Comparison of ENCODE assay signal across 1 cellular context in the genomic region with DNA sequence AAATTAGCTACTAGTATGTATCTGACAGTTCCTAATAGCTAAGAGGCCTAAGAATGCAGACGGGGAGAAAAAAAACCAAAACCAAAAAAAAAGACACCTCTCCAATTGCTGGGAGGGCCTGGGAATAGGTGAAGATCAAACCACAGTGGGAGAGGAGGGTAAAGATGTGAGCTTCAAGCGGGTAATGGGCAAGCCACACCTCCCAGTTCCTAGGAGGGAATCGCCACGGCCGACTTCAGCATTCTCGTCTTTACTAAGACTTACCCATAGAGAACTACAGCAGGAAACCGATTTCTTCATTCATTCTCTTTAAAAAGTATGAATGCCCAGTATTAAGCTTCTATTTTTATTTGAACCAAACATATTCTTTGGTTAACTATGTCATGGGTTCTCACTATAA.
TF ChIP-seq lines count a peak whose summit lies in the region.

No MANE protein-coding gene starts in this region.

TF ChIP-seq in GM23338, 12 proteins besides CTCF, POLR2A, EP300 and RAD21 (continued from another document):
- TF ChIP-seq, protein P1, sequence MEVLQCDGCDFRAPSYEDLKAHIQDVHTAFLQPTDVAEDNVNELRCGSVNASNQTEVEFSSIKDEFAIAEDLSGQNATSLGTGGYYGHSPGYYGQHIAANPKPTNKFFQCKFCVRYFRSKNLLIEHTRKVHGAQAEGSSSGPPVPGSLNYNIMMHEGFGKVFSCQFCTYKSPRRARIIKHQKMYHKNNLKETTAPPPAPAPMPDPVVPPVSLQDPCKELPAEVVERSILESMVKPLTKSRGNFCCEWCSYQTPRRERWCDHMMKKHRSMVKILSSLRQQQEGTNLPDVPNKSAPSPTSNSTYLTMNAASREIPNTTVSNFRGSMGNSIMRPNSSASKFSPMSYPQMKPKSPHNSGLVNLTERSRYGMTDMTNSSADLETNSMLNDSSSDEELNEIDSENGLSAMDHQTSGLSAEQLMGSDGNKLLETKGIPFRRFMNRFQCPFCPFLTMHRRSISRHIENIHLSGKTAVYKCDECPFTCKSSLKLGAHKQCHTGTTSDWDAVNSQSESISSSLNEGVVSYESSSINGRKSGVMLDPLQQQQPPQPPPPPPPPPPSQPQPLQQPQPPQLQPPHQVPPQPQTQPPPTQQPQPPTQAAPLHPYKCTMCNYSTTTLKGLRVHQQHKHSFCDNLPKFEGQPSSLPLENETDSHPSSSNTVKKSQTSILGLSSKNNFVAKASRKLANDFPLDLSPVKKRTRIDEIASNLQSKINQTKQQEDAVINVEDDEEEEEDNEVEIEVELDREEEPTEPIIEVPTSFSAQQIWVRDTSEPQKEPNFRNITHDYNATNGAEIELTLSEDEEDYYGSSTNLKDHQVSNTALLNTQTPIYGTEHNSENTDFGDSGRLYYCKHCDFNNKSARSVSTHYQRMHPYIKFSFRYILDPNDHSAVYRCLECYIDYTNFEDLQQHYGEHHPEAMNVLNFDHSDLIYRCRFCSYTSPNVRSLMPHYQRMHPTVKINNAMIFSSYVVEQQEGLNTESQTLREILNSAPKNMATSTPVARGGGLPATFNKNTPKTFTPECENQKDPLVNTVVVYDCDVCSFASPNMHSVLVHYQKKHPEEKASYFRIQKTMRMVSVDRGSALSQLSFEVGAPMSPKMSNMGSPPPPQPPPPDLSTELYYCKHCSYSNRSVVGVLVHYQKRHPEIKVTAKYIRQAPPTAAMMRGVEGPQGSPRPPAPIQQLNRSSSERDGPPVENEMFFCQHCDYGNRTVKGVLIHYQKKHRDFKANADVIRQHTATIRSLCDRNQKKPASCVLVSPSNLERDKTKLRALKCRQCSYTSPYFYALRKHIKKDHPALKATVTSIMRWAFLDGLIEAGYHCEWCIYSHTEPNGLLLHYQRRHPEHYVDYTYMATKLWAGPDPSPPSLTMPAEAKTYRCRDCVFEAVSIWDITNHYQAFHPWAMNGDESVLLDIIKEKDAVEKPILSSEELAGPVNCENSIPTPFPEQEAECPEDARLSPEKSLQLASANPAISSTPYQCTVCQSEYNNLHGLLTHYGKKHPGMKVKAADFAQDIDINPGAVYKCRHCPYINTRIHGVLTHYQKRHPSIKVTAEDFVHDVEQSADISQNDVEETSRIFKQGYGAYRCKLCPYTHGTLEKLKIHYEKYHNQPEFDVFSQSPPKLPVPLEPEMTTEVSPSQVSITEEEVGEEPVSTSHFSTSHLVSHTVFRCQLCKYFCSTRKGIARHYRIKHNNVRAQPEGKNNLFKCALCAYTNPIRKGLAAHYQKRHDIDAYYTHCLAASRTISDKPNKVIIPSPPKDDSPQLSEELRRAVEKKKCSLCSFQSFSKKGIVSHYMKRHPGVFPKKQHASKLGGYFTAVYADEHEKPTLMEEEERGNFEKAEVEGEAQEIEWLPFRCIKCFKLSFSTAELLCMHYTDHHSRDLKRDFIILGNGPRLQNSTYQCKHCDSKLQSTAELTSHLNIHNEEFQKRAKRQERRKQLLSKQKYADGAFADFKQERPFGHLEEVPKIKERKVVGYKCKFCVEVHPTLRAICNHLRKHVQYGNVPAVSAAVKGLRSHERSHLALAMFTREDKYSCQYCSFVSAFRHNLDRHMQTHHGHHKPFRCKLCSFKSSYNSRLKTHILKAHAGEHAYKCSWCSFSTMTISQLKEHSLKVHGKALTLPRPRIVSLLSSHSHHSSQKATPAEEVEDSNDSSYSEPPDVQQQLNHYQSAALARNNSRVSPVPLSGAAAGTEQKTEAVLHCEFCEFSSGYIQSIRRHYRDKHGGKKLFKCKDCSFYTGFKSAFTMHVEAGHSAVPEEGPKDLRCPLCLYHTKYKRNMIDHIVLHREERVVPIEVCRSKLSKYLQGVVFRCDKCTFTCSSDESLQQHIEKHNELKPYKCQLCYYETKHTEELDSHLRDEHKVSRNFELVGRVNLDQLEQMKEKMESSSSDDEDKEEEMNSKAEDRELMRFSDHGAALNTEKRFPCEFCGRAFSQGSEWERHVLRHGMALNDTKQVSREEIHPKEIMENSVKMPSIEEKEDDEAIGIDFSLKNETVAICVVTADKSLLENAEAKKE (CRISPR knock-in tag; IDR thresholded peaks at IDR 0.05), result no peak
- TF ChIP-seq POLR2AphosphoS5 (IDR thresholded peaks at IDR 0.05; ENCODE audit: low read depth), result no peak
